Comparison of ENCODE assay signal across 2 cellular contexts in genomic region chr16:2949705-2950399, GRCh38.
TF ChIP-seq lines count a peak whose summit lies in the region.

No MANE protein-coding gene starts in this region.

TF ChIP-seq in K562, 482 proteins besides CTCF, POLR2A, EP300 and RAD21:
- TF ChIP-seq KHSRP (IDR thresholded peaks at IDR 0.05) (no peak), POLR2G (IDR thresholded peaks at IDR 0.05; ENCODE audit: low read depth, low read length) (peak; percentile 37; the same call in 1 of the 2 replicates)
TF ChIP-seq in K562: peak in this region for 1.

TF ChIP-seq in HepG2, 621 proteins besides CTCF, POLR2A, EP300 and RAD21:
- no peak for TF ChIP-seq ZNF816 (CRISPR knock-in tag; IDR thresholded peaks at IDR 0.05; ENCODE audit: borderline replicate concordance)
- TF ChIP-seq KMT2B (CRISPR knock-in tag; IDR thresholded peaks at IDR 0.05) = no peak
- TF ChIP-seq MATR3 (CRISPR knock-in tag; IDR thresholded peaks at IDR 0.05) = no peak
- TF ChIP-seq AGO2 (optimal IDR thresholded peaks at IDR 0.05; ENCODE audit: low read depth, low read length) = peak; percentile 25
